In the genomic region with DNA sequence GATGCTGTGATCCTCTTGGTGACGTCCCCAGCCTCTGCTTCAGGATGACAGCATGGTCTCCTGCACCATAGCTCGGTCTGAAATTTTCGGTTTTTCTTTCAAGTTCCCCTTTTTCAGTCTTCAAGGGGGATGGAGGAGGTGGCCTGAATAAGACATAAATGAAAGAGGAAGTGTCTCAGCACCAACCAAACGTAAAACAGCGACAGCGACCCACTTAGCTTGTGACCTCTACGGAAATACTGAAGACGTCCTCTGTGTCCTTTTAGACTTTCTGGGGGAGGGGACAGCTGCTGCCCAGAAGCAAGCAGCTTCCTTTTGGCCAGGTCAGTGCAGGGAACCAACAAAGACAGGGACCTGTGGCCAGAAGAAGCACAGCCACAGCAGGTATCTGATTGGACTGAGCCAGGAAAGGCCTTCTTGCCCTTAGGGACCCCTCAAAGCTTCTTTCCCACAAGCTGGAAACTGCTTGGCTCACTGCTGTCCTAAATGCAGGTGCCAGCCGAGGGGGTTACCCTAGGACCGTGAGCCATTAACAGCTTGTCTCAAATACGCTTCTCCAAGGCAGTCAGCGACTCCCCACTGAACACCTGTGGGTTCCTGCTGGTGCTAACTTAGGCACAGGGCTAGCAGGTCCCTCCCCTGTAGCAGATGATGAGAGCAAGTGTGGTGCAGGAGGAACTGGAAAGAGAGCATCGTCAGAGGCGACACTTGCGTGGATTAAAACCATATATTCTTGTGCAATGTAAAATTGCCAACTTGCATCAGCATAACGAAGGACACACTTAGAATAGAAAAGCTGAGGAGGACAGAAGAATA, we compare ENCODE assay signal across 8 cellular contexts.
DNase-seq lines count a peak whose midpoint lies in the region; ATAC-seq and TF ChIP-seq lines count a peak whose summit lies in the region.
"Not testable (repeated sequence)": the region's sequence is repeated elsewhere in the genome, so short reads cannot be mapped to it uniquely, and the experiment has no call there.

No MANE protein-coding gene starts in this region.

- TF ChIP-seq CTCF in GM13976 (IDR thresholded peaks at IDR 0.05; ENCODE audit: borderline replicate concordance, control extremely low read depth, extremely low read depth, insufficient read depth, missing control alignments); gastroesophageal sphincter (IDR thresholded peaks at IDR 0.05); parathyroid adenoma (IDR thresholded peaks at IDR 0.05): not testable (repeated sequence)

- not testable (repeated sequence) for H3K9ac ChIP-seq in parathyroid adenoma

- H3K4me1 ChIP-seq in gastroesophageal sphincter (peaks cover 0 to 55% (median 0%) of the 10 kb centered on the region in 3 donors), parathyroid adenoma (peaks cover 31% of the 10 kb centered on the region)

- intact Hi-C loops in activated T-helper 1 cell treated with anti-CD3 and anti-CD28 coated beads, Interleukin-12 subunit alpha, Interleukin-12 subunit beta, Interleukin-2, Interleukin-4 antibody, amounts not matched to agents 30 ng/mL and 10 ng/mL and 1 ng/mL, durations not matched to agents 14 hours and 24 hours and 36 hours (cut with micrococcal nuclease): loop anchor here (1.0 to 5.0 kb wide), 9 partner anchors 12 to 196 kb away; no protein-coding TSS in a partner anchor

- not testable (repeated sequence) for H3K36me3 Mint-ChIP-seq in activated T-helper 1 cell treated with anti-CD3 and anti-CD28 coated beads, Interleukin-12 subunit alpha, Interleukin-12 subunit beta, Interleukin-2, Interleukin-4 antibody, amounts not matched to agents 30 ng/mL and 10 ng/mL and 1 ng/mL, durations not matched to agents 14 hours and 24 hours and 36 hours (ENCODE audit: low read depth)

- H3K27me3 ChIP-seq in gastroesophageal sphincter; parathyroid adenoma (ENCODE audit: control insufficient read depth, insufficient read depth, low read length): not testable (repeated sequence)

- in situ Hi-C loops in GM13976 (cut with MboI; ENCODE audit: low sequenced_read_pairs, unreplicated experiment): not testable (repeated sequence)

- WGBS in gastroesophageal sphincter (ENCODE audit: low coverage in 1 of 2), 2 donors: 61 to 68% methylated on average over 2 to 10 of the region's 16 CpGs

- ATAC-seq in GM21526 (IDR thresholded peaks at IDR 0.05; ENCODE audit: low FRiP score, unreplicated experiment): peak; percentile 88
- ATAC-seq in HG03442 (IDR thresholded peaks at IDR 0.05; ENCODE audit: unreplicated experiment): peak; percentile 78
- peak; percentile 53 for ATAC-seq in gastroesophageal sphincter

- H3K27ac Mint-ChIP-seq in activated T-helper 1 cell treated with anti-CD3 and anti-CD28 coated beads, Interleukin-12 subunit alpha, Interleukin-12 subunit beta, Interleukin-2, Interleukin-4 antibody, amounts not matched to agents 30 ng/mL and 10 ng/mL and 1 ng/mL, durations not matched to agents 14 hours and 24 hours and 36 hours: peak overlapping the region; percentile 99

- H3K9me3 Mint-ChIP-seq in activated T-helper 1 cell treated with anti-CD3 and anti-CD28 coated beads, Interleukin-12 subunit alpha, Interleukin-12 subunit beta, Interleukin-2, Interleukin-4 antibody, amounts not matched to agents 30 ng/mL and 10 ng/mL and 1 ng/mL, durations not matched to agents 14 hours and 24 hours and 36 hours: not testable (repeated sequence)

- H3K4me3 ChIP-seq in gastroesophageal sphincter: peak overlapping the region in 1 of 2 donors; percentile 10
- H3K4me3 ChIP-seq in parathyroid adenoma (ENCODE audit: low read depth, low read length): not testable (repeated sequence)

- TF ChIP-seq EP300 in gastroesophageal sphincter (IDR thresholded peaks at IDR 0.05): not testable (repeated sequence)

- H3K36me3 ChIP-seq in gastroesophageal sphincter; parathyroid adenoma (ENCODE audit: control insufficient read depth, insufficient read depth, low read length): not testable (repeated sequence)

- peak overlapping the region; percentile 5 for H3K4me2 ChIP-seq in parathyroid adenoma (ENCODE audit: low read length)

- DNase-seq in GM13976 (ENCODE audit: low spot score) (peak; percentile 67), T follicular helper cell (ENCODE audit: low read depth) (peak; percentile 61)
- peak; percentile 67 for DNase-seq in activated T-helper 1 cell treated with anti-CD3 and anti-CD28 coated beads, Interleukin-12 subunit alpha, Interleukin-12 subunit beta, Interleukin-2, Interleukin-4 antibody, amounts not matched to agents 30 ng/mL and 10 ng/mL and 1 ng/mL, durations not matched to agents 14 hours and 24 hours and 36 hours (ENCODE audit: low spot score)

- H2AFZ ChIP-seq in parathyroid adenoma: peak overlapping the region; percentile 68

- not testable (repeated sequence) for H3K9me3 ChIP-seq in gastroesophageal sphincter; parathyroid adenoma (ENCODE audit: control insufficient read depth, low read length)

- peak overlapping the region; percentile 82 for H3K4me3 Mint-ChIP-seq in activated T-helper 1 cell treated with anti-CD3 and anti-CD28 coated beads, Interleukin-12 subunit alpha, Interleukin-12 subunit beta, Interleukin-2, Interleukin-4 antibody, amounts not matched to agents 30 ng/mL and 10 ng/mL and 1 ng/mL, durations not matched to agents 14 hours and 24 hours and 36 hours

- TF ChIP-seq POLR2A in gastroesophageal sphincter (IDR thresholded peaks at IDR 0.05): peak in 1 of 2 donors; percentile 27

- peak overlapping the region; percentile 51 to 79 (median 70) for H3K27ac ChIP-seq in gastroesophageal sphincter
- H3K27ac ChIP-seq in parathyroid adenoma: peak overlapping the region; percentile 75
- peak overlapping the region; percentile 51 for H3K27ac ChIP-seq in temporal lobe (ENCODE audit: low read depth, low read length)

- H3K79me2 ChIP-seq in parathyroid adenoma: not testable (repeated sequence)

- not testable (repeated sequence) for H3K27me3 Mint-ChIP-seq in activated T-helper 1 cell treated with anti-CD3 and anti-CD28 coated beads, Interleukin-12 subunit alpha, Interleukin-12 subunit beta, Interleukin-2, Interleukin-4 antibody, amounts not matched to agents 30 ng/mL and 10 ng/mL and 1 ng/mL, durations not matched to agents 14 hours and 24 hours and 36 hours (ENCODE audit: insufficient read depth)

- H3K4me1 Mint-ChIP-seq in activated T-helper 1 cell treated with anti-CD3 and anti-CD28 coated beads, Interleukin-12 subunit alpha, Interleukin-12 subunit beta, Interleukin-2, Interleukin-4 antibody, amounts not matched to agents 30 ng/mL and 10 ng/mL and 1 ng/mL, durations not matched to agents 14 hours and 24 hours and 36 hours (ENCODE audit: low read depth): peaks cover 52% of the 10 kb centered on the region
